Comparison of ENCODE assay signal across 1 cellular context in the genomic region with DNA sequence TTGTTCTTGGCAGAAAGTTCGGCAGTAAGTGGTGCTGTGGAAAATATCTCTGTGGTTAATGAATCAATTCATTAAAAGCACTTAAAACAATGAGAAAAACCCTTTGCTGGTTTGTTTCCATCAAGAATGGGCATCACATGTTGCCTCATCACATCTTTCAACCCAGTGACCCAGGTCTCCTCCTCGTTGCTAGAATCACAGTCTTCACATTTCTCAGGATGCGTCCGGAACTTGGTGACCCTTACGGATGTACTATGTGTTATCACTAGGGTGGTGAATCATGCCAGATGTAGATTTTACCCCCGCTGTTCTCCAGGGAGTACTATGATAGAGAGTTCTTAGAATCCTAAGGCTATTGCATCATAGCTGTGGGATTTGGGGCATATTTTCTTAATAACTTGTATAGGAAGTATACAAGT.
TF ChIP-seq lines count a peak whose summit lies in the region.

No MANE protein-coding gene starts in this region.

TF ChIP-seq in HCT116, 20 proteins besides CTCF, POLR2A, EP300 and RAD21 (continued from another document):
- TF ChIP-seq, protein P1, sequence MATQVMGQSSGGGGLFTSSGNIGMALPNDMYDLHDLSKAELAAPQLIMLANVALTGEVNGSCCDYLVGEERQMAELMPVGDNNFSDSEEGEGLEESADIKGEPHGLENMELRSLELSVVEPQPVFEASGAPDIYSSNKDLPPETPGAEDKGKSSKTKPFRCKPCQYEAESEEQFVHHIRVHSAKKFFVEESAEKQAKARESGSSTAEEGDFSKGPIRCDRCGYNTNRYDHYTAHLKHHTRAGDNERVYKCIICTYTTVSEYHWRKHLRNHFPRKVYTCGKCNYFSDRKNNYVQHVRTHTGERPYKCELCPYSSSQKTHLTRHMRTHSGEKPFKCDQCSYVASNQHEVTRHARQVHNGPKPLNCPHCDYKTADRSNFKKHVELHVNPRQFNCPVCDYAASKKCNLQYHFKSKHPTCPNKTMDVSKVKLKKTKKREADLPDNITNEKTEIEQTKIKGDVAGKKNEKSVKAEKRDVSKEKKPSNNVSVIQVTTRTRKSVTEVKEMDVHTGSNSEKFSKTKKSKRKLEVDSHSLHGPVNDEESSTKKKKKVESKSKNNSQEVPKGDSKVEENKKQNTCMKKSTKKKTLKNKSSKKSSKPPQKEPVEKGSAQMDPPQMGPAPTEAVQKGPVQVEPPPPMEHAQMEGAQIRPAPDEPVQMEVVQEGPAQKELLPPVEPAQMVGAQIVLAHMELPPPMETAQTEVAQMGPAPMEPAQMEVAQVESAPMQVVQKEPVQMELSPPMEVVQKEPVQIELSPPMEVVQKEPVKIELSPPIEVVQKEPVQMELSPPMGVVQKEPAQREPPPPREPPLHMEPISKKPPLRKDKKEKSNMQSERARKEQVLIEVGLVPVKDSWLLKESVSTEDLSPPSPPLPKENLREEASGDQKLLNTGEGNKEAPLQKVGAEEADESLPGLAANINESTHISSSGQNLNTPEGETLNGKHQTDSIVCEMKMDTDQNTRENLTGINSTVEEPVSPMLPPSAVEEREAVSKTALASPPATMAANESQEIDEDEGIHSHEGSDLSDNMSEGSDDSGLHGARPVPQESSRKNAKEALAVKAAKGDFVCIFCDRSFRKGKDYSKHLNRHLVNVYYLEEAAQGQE (IDR thresholded peaks at IDR 0.05; ENCODE audit: low read depth) = no peak
- no peak for TF ChIP-seq POLR2AphosphoS5 (IDR thresholded peaks at IDR 0.05; ENCODE audit: low read depth, low read length)
- no peak for TF ChIP-seq ZFX (IDR thresholded peaks at IDR 0.05)
- no peak for TF ChIP-seq YY1 (IDR thresholded peaks at IDR 0.05; ENCODE audit: extremely low read depth, insufficient replicate concordance, low read depth, low read length)
